11 cellular contexts compared by ENCODE assay signal in the genomic region with DNA sequence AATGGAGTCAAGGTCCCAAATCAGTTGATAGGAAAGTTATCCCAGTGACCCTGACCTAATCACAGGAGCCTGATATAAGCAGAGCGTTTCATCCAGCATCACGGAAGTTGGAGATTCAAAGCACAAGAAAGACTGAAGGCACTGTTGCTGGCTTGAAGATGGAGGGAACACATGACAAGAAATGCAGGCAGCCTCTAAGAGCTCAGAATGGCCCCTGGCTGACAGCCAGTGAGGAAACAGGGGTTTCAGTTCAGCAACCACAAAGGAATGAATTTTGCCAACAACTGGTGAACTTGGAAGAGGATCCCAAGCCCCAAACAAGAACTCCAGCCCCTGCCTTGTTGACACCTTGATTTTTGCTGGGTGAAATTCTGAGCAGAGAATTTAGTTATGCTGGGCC.
"Had no signal": no experiment of that assay in that cellular context is flagged by ENCODE, and none has a peak within 500 bp of the region (broad histone marks: within the 10 kb centered on the region; RNA-seq: fewer than 3 reads in every experiment).

No MANE protein-coding gene starts in this region.

- H3K9me3 Mint-ChIP-seq: activated T-helper 2 cell treated with anti-CD3 and anti-CD28 coated beads, Interferon-gamma antibody, Interleukin-2, Interleukin-4, amounts not matched to agents 10 μg/mL and 5 μg/mL and 100 μg/mL, durations not matched to agents 14 hours and 24 hours and 36 hours; neural crest cell; stimulated activated memory B cell treated with anti-CD40 and anti-IgM and Interleukin-4, amounts not matched to agents 10 μg/mL and 1 μg/mL and 100 μg/mL, for 72 hours had no signal

- H3K36me3 ChIP-seq: brain microvascular endothelial cell, left lung had no signal

- DNase-seq: activated naive CD4-positive, alpha-beta T cell treated with anti-CD3 and anti-CD28 coated beads, Interleukin-2, amount 50 U/mL, for 16 hours; brain microvascular endothelial cell; cerebellar nuclear complex; glutamatergic neuron; islet precursor cell; left lung had no signal

- H3K27me3 ChIP-seq: brain microvascular endothelial cell, left lung had no signal

- H3K4me3 Mint-ChIP-seq: neural crest cell; stimulated activated memory B cell treated with anti-CD40 and anti-IgM and Interleukin-4, amounts not matched to agents 10 μg/mL and 1 μg/mL and 100 μg/mL, for 72 hours had no signal

- H3K27ac Mint-ChIP-seq: activated T-helper 2 cell treated with anti-CD3 and anti-CD28 coated beads, Interferon-gamma antibody, Interleukin-2, Interleukin-4, amounts not matched to agents 10 μg/mL and 5 μg/mL and 100 μg/mL, durations not matched to agents 14 hours and 24 hours and 36 hours; stimulated activated memory B cell treated with anti-CD40 and anti-IgM and Interleukin-4, amounts not matched to agents 10 μg/mL and 1 μg/mL and 100 μg/mL, for 72 hours had no signal

- ATAC-seq: activated CD4-positive, CD25-positive, alpha-beta regulatory T cell treated with anti-CD3 and anti-CD28 coated beads, Interleukin-2, amount 50 U/mL, for 24 hours; left lung; stimulated activated memory B cell treated with anti-CD40 and anti-IgM and Interleukin-4, amounts not matched to agents 10 μg/mL and 1 μg/mL and 100 μg/mL, for 72 hours had no signal

- H3K4me1 Mint-ChIP-seq: neural crest cell had no signal

- H3K9me3 ChIP-seq: left lung had no signal

- H3K36me3 Mint-ChIP-seq: stimulated activated memory B cell treated with anti-CD40 and anti-IgM and Interleukin-4, amounts not matched to agents 10 μg/mL and 1 μg/mL and 100 μg/mL, for 72 hours had no signal

- H3K4me3 ChIP-seq: left lung, smooth muscle cell had no signal

- H3K4me1 ChIP-seq: left lung had no signal
